In the genomic region with DNA sequence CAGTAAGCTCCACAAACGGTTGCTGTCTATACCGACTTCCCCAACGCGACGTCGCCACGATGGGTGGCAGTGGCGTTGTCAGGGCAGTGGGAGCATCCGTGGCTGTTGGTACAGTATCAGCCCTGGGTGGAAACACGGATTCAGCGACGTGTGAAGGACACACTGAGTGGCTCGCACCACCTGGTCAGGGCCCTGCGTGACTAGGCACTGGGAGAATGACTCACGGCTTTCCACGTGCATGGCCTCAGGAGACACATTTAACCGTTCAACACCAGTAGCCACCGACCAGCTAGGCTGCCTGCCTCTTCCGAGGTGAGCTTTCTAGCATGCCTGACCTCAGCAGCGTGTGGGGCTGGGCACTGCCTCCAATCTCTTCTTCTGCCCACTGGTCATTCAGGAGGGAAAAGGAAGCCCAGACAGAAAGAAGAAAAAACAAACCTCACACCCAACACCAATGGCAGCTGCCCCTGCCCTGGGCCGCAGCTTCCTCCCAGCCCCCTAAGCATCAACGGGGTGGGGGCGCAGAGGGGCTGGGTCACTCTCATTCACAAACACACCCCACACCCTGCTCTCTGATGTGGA, we compare ENCODE assay signal across 8 cellular contexts. TPM values are rescaled to one million over a fixed set of nuclear protein-coding genes. Genes with fewer than 3 reads are reported as not detected.
DNase-seq lines count a peak whose midpoint lies in the region; ATAC-seq and TF ChIP-seq lines count a peak whose summit lies in the region.

No MANE protein-coding gene starts in this region.

- peaks cover 92% of the 10 kb centered on the region in 2 donors for H3K4me1 ChIP-seq in duodenal mucosa (ENCODE audit: control insufficient read depth in 1 of 2, insufficient read depth in 2 of 2, low read length in 2 of 2)
- peaks cover 76% of the 10 kb centered on the region for H3K4me1 ChIP-seq in mucosa of descending colon (ENCODE audit: low read depth)
- H3K4me1 ChIP-seq in thoracic aorta (ENCODE audit: control insufficient read depth in 1 of 2, low read depth in 2 of 2), result peaks cover 87 to 100% of the 10 kb centered on the region in 2 donors

- H3K4me3 Mint-ChIP-seq in T-helper 2 cell treated with Interferon-gamma antibody and Interleukin-4, amounts not matched to agents 5 μg/mL and 100 μg/mL, for 36 hours, result peak overlapping the region; percentile 97

- H3K27ac ChIP-seq in duodenal mucosa (ENCODE audit: low read depth, low read length) (peak overlapping the region; percentile 90), thoracic aorta (peak overlapping the region; percentile 99 to 100)

- ATAC-seq in mucosa of descending colon (peak; percentile 16), thoracic aorta (ENCODE audit: insufficient number of reproducible peaks, low FRiP score, low read depth) (peak; percentile 14), GM18520 (IDR thresholded peaks at IDR 0.05; ENCODE audit: unreplicated experiment) (no peak), HG03457 (IDR thresholded peaks at IDR 0.05; ENCODE audit: unreplicated experiment) (no peak), HG02610 (IDR thresholded peaks at IDR 0.05; ENCODE audit: unreplicated experiment) (no peak)

- no peaks in the 10 kb centered on the region for H3K27me3 Mint-ChIP-seq in T-helper 2 cell treated with Interferon-gamma antibody and Interleukin-4, amounts not matched to agents 5 μg/mL and 100 μg/mL, for 36 hours (ENCODE audit: low read depth)

- intact Hi-C loops in mucosa of descending colon (cut with DNase I, micrococcal nuclease), result loop anchor here in 1 of 2 donors (10.0 kb wide), 1 partner anchor 56 kb away; the partner anchor contains the start of gene MYH9

- H3K36me3 Mint-ChIP-seq in T-helper 2 cell treated with Interferon-gamma antibody and Interleukin-4, amounts not matched to agents 5 μg/mL and 100 μg/mL, for 36 hours (ENCODE audit: low read depth), result peaks cover 87% of the 10 kb centered on the region

- no peaks in the 10 kb centered on the region for H3K9me3 Mint-ChIP-seq in T-helper 2 cell treated with Interferon-gamma antibody and Interleukin-4, amounts not matched to agents 5 μg/mL and 100 μg/mL, for 36 hours

- H3K36me3 ChIP-seq in duodenal mucosa (ENCODE audit: control insufficient read depth in 1 of 2, insufficient read depth in 2 of 2, low read length in 2 of 2) (peaks cover 40 to 93% of the 10 kb centered on the region in 2 donors), mucosa of descending colon (ENCODE audit: low read depth) (peaks cover 2% of the 10 kb centered on the region), thoracic aorta (peaks cover 32% of the 10 kb centered on the region)

- H3K4me1 Mint-ChIP-seq in T-helper 2 cell treated with Interferon-gamma antibody and Interleukin-4, amounts not matched to agents 5 μg/mL and 100 μg/mL, for 36 hours (ENCODE audit: low read depth), result peaks cover 65% of the 10 kb centered on the region

- DNase-seq in H4 (ENCODE audit: low spot score) (peak; percentile 79), mucosa of descending colon (no peak), thoracic aorta (ENCODE audit: low spot score) (peak; percentile 62)
- peak; percentile 37 for DNase-seq in T-helper 2 cell treated with Interferon-gamma antibody and Interleukin-4, amounts not matched to agents 5 μg/mL and 100 μg/mL, for 36 hours (ENCODE audit: low spot score)

- TF ChIP-seq CTCF in mucosa of descending colon (IDR thresholded peaks at IDR 0.05) (no peak), thoracic aorta (IDR thresholded peaks at IDR 0.05) (no peak)

- peak overlapping the region; percentile 100 for H3K27ac Mint-ChIP-seq in T-helper 2 cell treated with Interferon-gamma antibody and Interleukin-4, amounts not matched to agents 5 μg/mL and 100 μg/mL, for 36 hours

- H3K27me3 ChIP-seq in duodenal mucosa (ENCODE audit: control insufficient read depth in 1 of 2, insufficient read depth in 2 of 2, low read length in 2 of 2) (no peaks in the 10 kb centered on the region), thoracic aorta (replicated peaks; ENCODE audit: insufficient read depth) (no peaks in the 10 kb centered on the region)

- H3K9ac ChIP-seq in duodenal mucosa (ENCODE audit: low read depth in 1 of 2, low read length in 2 of 2), result peak overlapping the region; percentile 28 to 59

- no peaks in the 10 kb centered on the region for H3K9me3 ChIP-seq in duodenal mucosa (ENCODE audit: control insufficient read depth in 1 of 2, low read length in 2 of 2)
- H3K9me3 ChIP-seq in mucosa of descending colon, result no peaks in the 10 kb centered on the region
- no peaks in the 10 kb centered on the region for H3K9me3 ChIP-seq in thoracic aorta

- no peak overlapping the region for H3K4me3 ChIP-seq in duodenal mucosa (ENCODE audit: low read depth in 1 of 2, low read length in 2 of 2)
- no peak overlapping the region for H3K4me3 ChIP-seq in mucosa of descending colon
- peak overlapping the region; percentile 54 for H3K4me3 ChIP-seq in thoracic aorta

RNA-seq across cellular contexts. Expression of gene MYH9, which starts 59.0 kb away (rescaled TPM):
- 57.5 and 82.9 TPM in 2 replicates for total RNA-seq in H4 (2014; rRNA removed; shearing (Covaris generic))
- total RNA-seq in mucosa of descending colon (100 to 1,000 TPM; 501 to 831 (median 599) TPM), thoracic aorta (1,000 to 10,000 TPM; 1,447 to 1,631 TPM)

Comparison
In these comparisons a context has a peak if more than half of its experiments do, and no peak if none do; other contexts are left out.
1. DNase-seq: peak in H4 (single experiment), T-helper 2 cell treated with Interferon-gamma antibody and Interleukin-4, amounts not matched to agents 5 μg/mL and 100 μg/mL, for 36 hours (single experiment) and thoracic aorta (single experiment); none in mucosa of descending colon (0 of 3).
2. ATAC-seq: peak in mucosa of descending colon (single experiment) and thoracic aorta (single experiment); none in GM18520 (single experiment), HG03457 (single experiment) and HG02610 (single experiment).